ENCODE assay signal across 15 cellular contexts in genomic region chr6:119119989-119120388, GRCh38. TPM values are rescaled to one million over a fixed set of nuclear protein-coding genes. Genes with fewer than 3 reads are reported as not detected.
DNase-seq lines count a peak whose midpoint lies in the region; ATAC-seq and TF ChIP-seq lines count a peak whose summit lies in the region.
"Had no signal": no experiment of that assay in that cellular context is flagged by ENCODE, and none has a peak within 500 bp of the region (broad histone marks: within the 10 kb centered on the region; RNA-seq: fewer than 3 reads in every experiment).

No MANE protein-coding gene starts in this region.

- H3K27ac ChIP-seq in GM23248 (0 out of 2 replicates have a peak overlapping the region, but pooled peaks have one; percentile 1), PC-3 (ENCODE audit: low read length) (no peak overlapping the region), fibroblast of lung (ENCODE audit: insufficient read depth, low read length) (no peak overlapping the region), substantia nigra (ENCODE audit: low read depth, low read length, poor library complexity, severe bottlenecking) (no peak overlapping the region)
- H3K27ac ChIP-seq: esophagus muscularis mucosa, stomach had no signal

- H3K4me1 ChIP-seq in GM23248 (ENCODE audit: insufficient read depth) (peaks cover 9% of the 10 kb centered on the region; the same call in 1 of the 2 replicates), PC-3 (ENCODE audit: insufficient read depth, low read length) (peaks cover 15% of the 10 kb centered on the region), fibroblast of lung (ENCODE audit: control insufficient read depth, extremely low read depth, insufficient read depth, low read length) (no peaks in the 10 kb centered on the region)
- H3K4me1 ChIP-seq: esophagus muscularis mucosa, stomach had no signal

- H3K9ac ChIP-seq in GM23248 (no peak overlapping the region), PC-3 (ENCODE audit: low read length) (no peak overlapping the region), fibroblast of lung (ENCODE audit: insufficient read depth, low read length) (no peak overlapping the region)

- POLR2A ChIA-PET in PC-3 (lab: Charles Lee; ENCODE audit: unreplicated experiment): no interaction called here

- in situ Hi-C loops in GM23248 (cut with MboI): loop anchor here (10.0 to 25.0 kb wide), 2 partner anchors 155 to 833 kb away; no protein-coding TSS in a partner anchor

- ATAC-seq in PC-3: no peak
- ATAC-seq in sciatic nerve: peak; percentile 58
- ATAC-seq in GM18868 (IDR thresholded peaks at IDR 0.05; ENCODE audit: unreplicated experiment): no peak
- ATAC-seq in stimulated activated naive CD8-positive, alpha-beta T cell treated with anti-CD3 and anti-CD28 coated beads, Interleukin-15, Interleukin-2, amounts not matched to agents 100 U/mL and 50 U/mL, for 24 hours: no peak
- no peak for ATAC-seq in HG03097 (IDR thresholded peaks at IDR 0.05; ENCODE audit: low FRiP score, unreplicated experiment)
- ATAC-seq: activated T-helper 17 cell treated with anti-CD3 and anti-CD28 coated beads, Interleukin-2, amount 50 U/mL, for 72 hours had no signal

- CTCF ChIA-PET in PC-3 (lab: Charles Lee): interaction anchor here (0.7 kb wide), 1 partner anchor 158 kb away, joined by 4 read pairs; no protein-coding TSS in a partner anchor

- no peak overlapping the region for H2AFZ ChIP-seq in GM23248
- no peak overlapping the region for H2AFZ ChIP-seq in PC-3 (ENCODE audit: low read length)
- no peak overlapping the region for H2AFZ ChIP-seq in fibroblast of lung (ENCODE audit: low read length)

- H4K20me1 ChIP-seq in GM23248 (ENCODE audit: insufficient read depth) (no peaks in the 10 kb centered on the region), PC-3 (ENCODE audit: low read length) (no peaks in the 10 kb centered on the region), fibroblast of lung (ENCODE audit: control insufficient read depth, extremely low read depth, insufficient read depth, low read length) (no peaks in the 10 kb centered on the region)

- H3K79me2 ChIP-seq in GM23248 (ENCODE audit: insufficient read depth): no peaks in the 10 kb centered on the region
- H3K79me2 ChIP-seq in PC-3 (ENCODE audit: low read length): no peaks in the 10 kb centered on the region
- no peaks in the 10 kb centered on the region for H3K79me2 ChIP-seq in fibroblast of lung (ENCODE audit: control insufficient read depth, insufficient read depth, low read length)

- H3K27me3 ChIP-seq in GM23248 (replicated peaks; ENCODE audit: insufficient read depth) (no peaks in the 10 kb centered on the region), PC-3 (ENCODE audit: low read length) (no peaks in the 10 kb centered on the region), fibroblast of lung (ENCODE audit: control insufficient read depth, insufficient read depth, low read length) (no peaks in the 10 kb centered on the region)
- H3K27me3 ChIP-seq: esophagus muscularis mucosa, stomach had no signal

- no peaks in the 10 kb centered on the region for H3K36me3 ChIP-seq in GM23248 (ENCODE audit: low read depth)
- no peaks in the 10 kb centered on the region for H3K36me3 ChIP-seq in PC-3 (ENCODE audit: low read depth, low read length)
- no peaks in the 10 kb centered on the region for H3K36me3 ChIP-seq in fibroblast of lung (ENCODE audit: control insufficient read depth, insufficient read depth, low read length)
- H3K36me3 ChIP-seq: esophagus muscularis mucosa, stomach had no signal

- 22 to 29% methylated on average over 4 of the region's 4 CpGs for WGBS in GM23248 (ENCODE audit: low coverage in 1 of 2, low lambda C conversion rate in 2 of 2, missing lambda C conversion rate in 2 of 2), 2 experiments

- intact Hi-C loops in PC-3 (cut with micrococcal nuclease) (loop anchor here (10.0 kb wide), 1 partner anchor 555 kb away; no protein-coding TSS in a partner anchor), sciatic nerve (cut with DNase I) (no loop called here)

- peak; percentile 89 for DNase-seq in GM23248
- DNase-seq in PC-3: peak; percentile 15
- peak; percentile 77 to 86 for DNase-seq in fibroblast of lung (ENCODE audit: low read depth in 2 of 2)
- DNase-seq in sciatic nerve (ENCODE audit: low spot score): no peak
- no peak for DNase-seq in substantia nigra (lab: John Stamatoyannopoulos, UW)
- DNase-seq in stimulated activated naive CD8-positive, alpha-beta T cell treated with anti-CD3 and anti-CD28 coated beads, Interleukin-15, Interleukin-2, amounts not matched to agents 100 U/mL and 50 U/mL, for 24 hours: no peak
- DNase-seq: activated CD4-positive, alpha-beta T cell treated with anti-CD3 and anti-CD28 coated beads for 4 hours; DMS153; NCI-H510A; occipital lobe; stomach had no signal

- no peaks in the 10 kb centered on the region for H3K9me3 ChIP-seq in GM23248 (ENCODE audit: low read depth)
- H3K9me3 ChIP-seq in PC-3 (ENCODE audit: low read length): no peaks in the 10 kb centered on the region
- H3K9me3 ChIP-seq in fibroblast of lung (ENCODE audit: control insufficient read depth, insufficient read depth, low read depth, low read length): no peaks in the 10 kb centered on the region
- H3K9me3 ChIP-seq: esophagus muscularis mucosa, stomach had no signal

- H3K4me3 ChIP-seq in GM23248: no peak overlapping the region
- H3K4me3 ChIP-seq in PC-3 (ENCODE audit: low read length): no peak overlapping the region
- H3K4me3 ChIP-seq in fibroblast of lung (replicated peaks in 1 of 4; ENCODE audit: control extremely low read depth in 1 of 4, insufficient read depth in 1 of 4, low read depth in 3 of 4, low read length in 4 of 4): no peak overlapping the region
- H3K4me3 ChIP-seq: esophagus muscularis mucosa, stomach had no signal

- TF ChIP-seq CTCF in PC-3 (conservative IDR thresholded peaks at IDR 0.05; ENCODE audit: low read depth, low read length): no peak
- no peak for TF ChIP-seq CTCF in fibroblast of lung (conservative IDR thresholded peaks at IDR 0.05 in 1 of 2, IDR thresholded peaks at IDR 0.05 in 1 of 2; ENCODE audit: low read depth in 1 of 2, low read length in 2 of 2)

- BruUV-seq in PC-3 (replicated peaks; lab: Mats Ljungman, UMichigan): no TSS peak

- H3F3A ChIP-seq in GM23248 (ENCODE audit: insufficient read depth) (0 out of 2 replicates have a peak, but pooled peaks cover 6% of the 10 kb centered on the region), PC-3 (ENCODE audit: low read length, unreplicated experiment) (peaks cover 4% of the 10 kb centered on the region)

- peak overlapping the region; percentile 28 for H3K4me2 ChIP-seq in GM23248 (ENCODE audit: unreplicated experiment)
- no peak overlapping the region for H3K4me2 ChIP-seq in PC-3 (ENCODE audit: low read length)
- H3K4me2 ChIP-seq in fibroblast of lung (ENCODE audit: extremely low read depth, insufficient read depth, low read length): no peak overlapping the region

- no peaks in the 10 kb centered on the region for H3K9me2 ChIP-seq in GM23248 (ENCODE audit: insufficient read depth)
- no peaks in the 10 kb centered on the region for H3K9me2 ChIP-seq in PC-3 (replicated peaks; ENCODE audit: low read length)

RNA-seq across cellular contexts. Expression of gene FAM184A, which starts 41.5 kb away (rescaled TPM):
- total RNA-seq in GM23248 (2014; rRNA removed; shearing (Covaris generic)): not detected in 2 replicates
- 0.25 TPM in 1 of 2 replicates, not detected in the other for polyA plus RNA-seq in GM23248 (2016; fragmentation: Nextera tagmentation; extraction: Ambion mirVana)
- total RNA-seq in PC-3 (2014; rRNA removed): 1.2 and 4.4 TPM in 2 replicates
- 1.3 and 1.7 TPM in 2 replicates for total RNA-seq in fibroblast of lung
- 0.09 and 0.43 TPM in 2 replicates for polyA plus RNA-seq in fibroblast of lung
- polyA plus RNA-seq in fibroblast of lung (2012): 0.05 and 0.59 TPM in 2 replicates
- 1.0 TPM in 1 of 2 replicates, not detected in the other for polyA minus RNA-seq in fibroblast of lung (ENCODE audit: low replicate concordance)
- total RNA-seq in sciatic nerve: 7.8 TPM

Comparison
In these comparisons a context has a peak if more than half of its experiments do, and no peak if none do; other contexts are left out.
1. DNase-seq: peak in GM23248 (single experiment), PC-3 (single experiment) and fibroblast of lung (2 of 2); none in sciatic nerve (single experiment), substantia nigra (0 of 49) and stimulated activated naive CD8-positive, alpha-beta T cell treated with anti-CD3 and anti-CD28 coated beads, Interleukin-15, Interleukin-2, amounts not matched to agents 100 U/mL and 50 U/mL, for 24 hours (single experiment).